Comparison of ENCODE assay signal across 27 cellular contexts in the genomic region with DNA sequence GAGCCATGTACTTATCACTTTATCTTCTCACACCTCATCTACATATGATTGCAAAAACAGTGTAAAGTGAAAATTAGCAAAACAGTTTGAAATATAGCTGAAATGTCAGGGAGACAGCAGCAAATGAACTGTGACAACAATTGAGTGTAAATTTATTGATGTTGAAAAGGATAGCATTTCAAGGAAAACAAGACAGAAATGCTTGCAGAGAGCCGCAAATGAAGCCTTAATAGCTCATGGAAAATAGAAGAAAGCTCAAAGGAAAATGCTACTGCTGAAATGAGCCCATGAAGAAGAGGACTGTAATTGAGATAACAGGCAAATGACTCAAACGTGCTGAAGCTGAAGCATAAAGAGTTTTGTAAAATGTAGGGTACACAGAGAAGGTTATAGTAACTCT.
"Had no signal": no experiment of that assay in that cellular context is flagged by ENCODE, and none has a peak within 500 bp of the region (broad histone marks: within the 10 kb centered on the region; RNA-seq: fewer than 3 reads in every experiment).

No MANE protein-coding gene starts in this region.

- H3K36me3 ChIP-seq: colonic mucosa, esophagus squamous epithelium, gastroesophageal sphincter, heart left ventricle, left lung, lower lobe of right lung had no signal

- FAIRE-seq: endometrium, frontal cortex, kidney had no signal

- H3K9me3 ChIP-seq: colonic mucosa, esophagus squamous epithelium, gastroesophageal sphincter, heart left ventricle, left lung, lower lobe of right lung had no signal

- H3K27ac ChIP-seq: colonic mucosa, epithelial cell of prostate, esophagus squamous epithelium, gastroesophageal sphincter, heart left ventricle, hepatocyte, left lung, lower lobe of right lung had no signal

- H3K27ac Mint-ChIP-seq: dendritic cell treated with granulocyte-macrophage colony-stimulating factor and Interleukin-4, amounts not matched to agents 40 ng/mL and 50 ng/mL, for 4 days; effector memory CD8-positive, alpha-beta T cell; endodermal cell; immature natural killer cell had no signal

- H3K27me3 Mint-ChIP-seq: dendritic cell treated with granulocyte-macrophage colony-stimulating factor and Interleukin-4, amounts not matched to agents 40 ng/mL and 50 ng/mL, for 4 days; effector memory CD8-positive, alpha-beta T cell had no signal

- H3K27me3 ChIP-seq: colonic mucosa, esophagus squamous epithelium, gastroesophageal sphincter, heart left ventricle, hepatocyte, left lung had no signal

- DNase-seq: colonic mucosa; cortex of kidney; effector CD8-positive, alpha-beta T cell; effector memory CD8-positive, alpha-beta T cell; endodermal cell; erythroblast; esophagus squamous epithelium; foreskin fibroblast; heart left ventricle; hypothalamus; immature natural killer cell; islet precursor cell; kidney; kidney glomerular epithelial cell; left colon; left lung; left ventricle myocardium superior; lower lobe of right lung; mesenchymal stem cell; midbrain had no signal

- H3K4me1 Mint-ChIP-seq: immature natural killer cell had no signal

- H2AFZ ChIP-seq: hepatocyte had no signal

- H3K36me3 Mint-ChIP-seq: immature natural killer cell had no signal

- H3K9me3 Mint-ChIP-seq: endodermal cell had no signal

- H3K4me3 ChIP-seq: colonic mucosa, esophagus squamous epithelium, gastroesophageal sphincter, heart left ventricle, hepatocyte, left lung, lower lobe of right lung had no signal

- H3K4me3 Mint-ChIP-seq: dendritic cell treated with granulocyte-macrophage colony-stimulating factor and Interleukin-4, amounts not matched to agents 40 ng/mL and 50 ng/mL, for 4 days; effector memory CD8-positive, alpha-beta T cell; endodermal cell; immature natural killer cell had no signal

- H3K4me1 ChIP-seq: colonic mucosa, esophagus squamous epithelium, gastroesophageal sphincter, heart left ventricle, left lung, lower lobe of right lung had no signal

- H3K79me2 ChIP-seq: hepatocyte had no signal

- ATAC-seq: effector memory CD8-positive, alpha-beta T cell; esophagus mucosa; gastroesophageal sphincter; heart left ventricle; left colon; left lung; left ventricle myocardium superior; lower lobe of right lung had no signal

- H3K4me2 ChIP-seq: hepatocyte had no signal
